In the genomic region with DNA sequence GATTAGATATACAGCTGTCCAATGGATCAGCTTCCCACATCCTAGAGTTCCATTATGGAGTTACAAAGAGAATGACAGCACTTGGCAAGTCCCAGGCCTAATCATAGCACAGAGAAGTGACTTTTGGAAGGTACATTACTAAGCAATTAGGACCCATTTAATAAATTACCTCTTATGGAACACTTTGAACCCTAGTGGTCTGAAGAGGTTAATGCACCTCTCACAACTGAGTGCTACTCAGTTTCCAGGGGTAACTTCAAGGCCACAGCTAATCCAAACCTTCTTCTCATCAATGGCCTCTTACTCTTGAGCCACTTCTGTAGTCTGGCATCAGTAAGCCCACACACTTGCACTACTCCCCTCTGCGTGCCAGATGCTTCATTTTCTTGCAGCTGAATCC, we compare ENCODE assay signal across 8 cellular contexts. TPM values are rescaled to one million over a fixed set of nuclear protein-coding genes. Genes with fewer than 3 reads are reported as not detected.
DNase-seq lines count a peak whose midpoint lies in the region; ATAC-seq and TF ChIP-seq lines count a peak whose summit lies in the region.

No MANE protein-coding gene starts in this region.

- ATAC-seq in Right ventricle myocardium superior (ENCODE audit: poor library complexity) (peak; percentile 49), HG03469 (IDR thresholded peaks at IDR 0.05; ENCODE audit: unreplicated experiment) (peak; percentile 79), WTC11 (peak; percentile 89), HG03045 (IDR thresholded peaks at IDR 0.05; ENCODE audit: unreplicated experiment) (no peak)
- peak; percentile 70 to 73 for ATAC-seq in stimulated activated naive B cell treated with anti-CD40 and anti-IgM and Interleukin-4, amounts not matched to agents 10 μg/mL and 1 μg/mL and 100 μg/mL, for 72 hours (replicated peaks)

- no peaks in the 10 kb centered on the region for H3K9me3 Mint-ChIP-seq in WTC11
- no peaks in the 10 kb centered on the region for H3K9me3 Mint-ChIP-seq in stimulated activated naive B cell treated with anti-CD40 and anti-IgM and Interleukin-4, amounts not matched to agents 10 μg/mL and 1 μg/mL and 100 μg/mL, for 72 hours

- no peak overlapping the region for H3K27ac Mint-ChIP-seq in WTC11
- H3K27ac Mint-ChIP-seq in stimulated activated naive B cell treated with anti-CD40 and anti-IgM and Interleukin-4, amounts not matched to agents 10 μg/mL and 1 μg/mL and 100 μg/mL, for 72 hours: no peak overlapping the region

- intact Hi-C loops in Right ventricle myocardium superior (cut with DNase I) (no loop called here), cardiac septum (cut with DNase I) (loop anchor here (10.0 kb wide), 1 partner anchor 1620 kb away; no protein-coding TSS in a partner anchor)

- CTCF ChIA-PET in WTC11 (lab: Charles Lee): interaction anchor here (0.5 to 1.3 kb wide), 10 partner anchors 22 to 756 kb away, joined by 3 to 7 read pairs (median 3); no protein-coding TSS in a partner anchor

- H3K36me3 Mint-ChIP-seq in WTC11: no peaks in the 10 kb centered on the region
- H3K36me3 Mint-ChIP-seq in stimulated activated naive B cell treated with anti-CD40 and anti-IgM and Interleukin-4, amounts not matched to agents 10 μg/mL and 1 μg/mL and 100 μg/mL, for 72 hours: no peaks in the 10 kb centered on the region

- H3K4me1 Mint-ChIP-seq in WTC11: peaks cover 19% of the 10 kb centered on the region
- H3K4me1 Mint-ChIP-seq in stimulated activated naive B cell treated with anti-CD40 and anti-IgM and Interleukin-4, amounts not matched to agents 10 μg/mL and 1 μg/mL and 100 μg/mL, for 72 hours: no peaks in the 10 kb centered on the region

- POLR2A ChIA-PET in WTC11 (lab: Charles Lee): no interaction called here

- H3K27me3 Mint-ChIP-seq in WTC11 (ENCODE audit: low read depth): no peaks in the 10 kb centered on the region
- peaks cover 8 to 9% of the 10 kb centered on the region in 2 donors for H3K27me3 Mint-ChIP-seq in stimulated activated naive B cell treated with anti-CD40 and anti-IgM and Interleukin-4, amounts not matched to agents 10 μg/mL and 1 μg/mL and 100 μg/mL, for 72 hours

- TF ChIP-seq CTCF in WTC11 (IDR thresholded peaks at IDR 0.05): peak; percentile 58

- no peak for DNase-seq in Right ventricle myocardium superior
- no peak for DNase-seq in cardiac septum (ENCODE audit: low spot score)
- no peak for DNase-seq in WTC11 (ENCODE audit: low spot score)
- DNase-seq in stimulated activated naive B cell treated with anti-CD40 and anti-IgM and Interleukin-4, amounts not matched to agents 10 μg/mL and 1 μg/mL and 100 μg/mL, for 72 hours: no peak
- DNase-seq in kidney glomerular epithelial cell (lab: John Stamatoyannopoulos, UW): no peak
- DNase-seq in stimulated activated CD4-positive, alpha-beta T cell treated with anti-CD3 and anti-CD28 coated beads, Interleukin-12 subunit alpha, Interleukin-12 subunit beta, amount 100 ng/mL, for 4 hours: no peak

- H3K4me3 Mint-ChIP-seq in WTC11: no peak overlapping the region
- H3K4me3 Mint-ChIP-seq in stimulated activated naive B cell treated with anti-CD40 and anti-IgM and Interleukin-4, amounts not matched to agents 10 μg/mL and 1 μg/mL and 100 μg/mL, for 72 hours: no peak overlapping the region

TF ChIP-seq in WTC11, 78 proteins besides CTCF, POLR2A, EP300 and RAD21:
- TF ChIP-seq, protein P1, sequence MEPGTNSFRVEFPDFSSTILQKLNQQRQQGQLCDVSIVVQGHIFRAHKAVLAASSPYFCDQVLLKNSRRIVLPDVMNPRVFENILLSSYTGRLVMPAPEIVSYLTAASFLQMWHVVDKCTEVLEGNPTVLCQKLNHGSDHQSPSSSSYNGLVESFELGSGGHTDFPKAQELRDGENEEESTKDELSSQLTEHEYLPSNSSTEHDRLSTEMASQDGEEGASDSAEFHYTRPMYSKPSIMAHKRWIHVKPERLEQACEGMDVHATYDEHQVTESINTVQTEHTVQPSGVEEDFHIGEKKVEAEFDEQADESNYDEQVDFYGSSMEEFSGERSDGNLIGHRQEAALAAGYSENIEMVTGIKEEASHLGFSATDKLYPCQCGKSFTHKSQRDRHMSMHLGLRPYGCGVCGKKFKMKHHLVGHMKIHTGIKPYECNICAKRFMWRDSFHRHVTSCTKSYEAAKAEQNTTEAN (CRISPR knock-in tag; IDR thresholded peaks at IDR 0.05): no peak
- TF ChIP-seq, protein P2, sequence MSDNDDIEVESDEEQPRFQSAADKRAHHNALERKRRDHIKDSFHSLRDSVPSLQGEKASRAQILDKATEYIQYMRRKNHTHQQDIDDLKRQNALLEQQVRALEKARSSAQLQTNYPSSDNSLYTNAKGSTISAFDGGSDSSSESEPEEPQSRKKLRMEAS (CRISPR knock-in tag; IDR thresholded peaks at IDR 0.05): no peak
- TF ChIP-seq TEAD4 (CRISPR knock-in tag; IDR thresholded peaks at IDR 0.05) (no peak), ZNF532 (CRISPR knock-in tag; IDR thresholded peaks at IDR 0.05; ENCODE audit: borderline replicate concordance) (no peak)
- TF ChIP-seq, protein P3, sequence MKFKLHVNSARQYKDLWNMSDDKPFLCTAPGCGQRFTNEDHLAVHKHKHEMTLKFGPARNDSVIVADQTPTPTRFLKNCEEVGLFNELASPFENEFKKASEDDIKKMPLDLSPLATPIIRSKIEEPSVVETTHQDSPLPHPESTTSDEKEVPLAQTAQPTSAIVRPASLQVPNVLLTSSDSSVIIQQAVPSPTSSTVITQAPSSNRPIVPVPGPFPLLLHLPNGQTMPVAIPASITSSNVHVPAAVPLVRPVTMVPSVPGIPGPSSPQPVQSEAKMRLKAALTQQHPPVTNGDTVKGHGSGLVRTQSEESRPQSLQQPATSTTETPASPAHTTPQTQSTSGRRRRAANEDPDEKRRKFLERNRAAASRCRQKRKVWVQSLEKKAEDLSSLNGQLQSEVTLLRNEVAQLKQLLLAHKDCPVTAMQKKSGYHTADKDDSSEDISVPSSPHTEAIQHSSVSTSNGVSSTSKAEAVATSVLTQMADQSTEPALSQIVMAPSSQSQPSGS (CRISPR knock-in tag; IDR thresholded peaks at IDR 0.05; ENCODE audit: borderline replicate concordance, low read depth): no peak
- TF ChIP-seq, protein P4, sequence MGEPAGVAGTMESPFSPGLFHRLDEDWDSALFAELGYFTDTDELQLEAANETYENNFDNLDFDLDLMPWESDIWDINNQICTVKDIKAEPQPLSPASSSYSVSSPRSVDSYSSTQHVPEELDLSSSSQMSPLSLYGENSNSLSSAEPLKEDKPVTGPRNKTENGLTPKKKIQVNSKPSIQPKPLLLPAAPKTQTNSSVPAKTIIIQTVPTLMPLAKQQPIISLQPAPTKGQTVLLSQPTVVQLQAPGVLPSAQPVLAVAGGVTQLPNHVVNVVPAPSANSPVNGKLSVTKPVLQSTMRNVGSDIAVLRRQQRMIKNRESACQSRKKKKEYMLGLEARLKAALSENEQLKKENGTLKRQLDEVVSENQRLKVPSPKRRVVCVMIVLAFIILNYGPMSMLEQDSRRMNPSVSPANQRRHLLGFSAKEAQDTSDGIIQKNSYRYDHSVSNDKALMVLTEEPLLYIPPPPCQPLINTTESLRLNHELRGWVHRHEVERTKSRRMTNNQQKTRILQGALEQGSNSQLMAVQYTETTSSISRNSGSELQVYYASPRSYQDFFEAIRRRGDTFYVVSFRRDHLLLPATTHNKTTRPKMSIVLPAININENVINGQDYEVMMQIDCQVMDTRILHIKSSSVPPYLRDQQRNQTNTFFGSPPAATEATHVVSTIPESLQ (CRISPR knock-in tag; IDR thresholded peaks at IDR 0.05): no peak

RNA-seq across cellular contexts. Expression of gene MEIS2, which starts 34.9 kb away (rescaled TPM):
- total RNA-seq in Right ventricle myocardium superior (43.9 TPM), cardiac septum (40.3 TPM), WTC11 (2021) (0.30 to 1.2 TPM (median 0.57 TPM) in 3 replicates)

Comparison
In these comparisons a context has a peak if more than half of its experiments do, and no peak if none do; other contexts are left out.
1. RNA of gene MEIS2, which starts 34.9 kb away (total RNA-seq): 43.9 TPM in Right ventricle myocardium superior (single experiment) and 40.3 TPM in cardiac septum (single experiment); 0.30 to 1.2 TPM in WTC11; every median in the first group is over 10 times any median in the second.